In the genomic region with DNA sequence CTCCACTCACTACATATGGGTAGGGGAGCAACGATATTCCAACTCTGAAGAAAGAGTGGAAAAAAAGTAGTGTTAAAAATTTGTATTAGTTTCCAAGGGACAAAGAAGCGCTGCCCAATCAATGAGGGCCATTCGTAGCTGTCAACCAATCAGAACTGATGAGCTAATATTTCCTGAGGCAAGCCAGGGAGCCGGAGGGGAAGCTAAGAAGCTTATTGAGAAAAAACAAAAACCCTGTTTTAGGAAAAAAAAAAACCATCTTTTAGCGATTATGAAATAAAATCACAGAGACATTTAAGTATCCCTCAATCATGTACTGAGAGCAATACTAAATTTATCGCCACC, we compare ENCODE assay signal across 8 cellular contexts. TPM values are rescaled to one million over a fixed set of nuclear protein-coding genes. Genes with fewer than 3 reads are reported as not detected.
DNase-seq lines count a peak whose midpoint lies in the region; ATAC-seq, FAIRE-seq and TF ChIP-seq lines count a peak whose summit lies in the region.

No MANE protein-coding gene starts in this region.

- WGBS in K562 (ENCODE audit: insufficient coverage, low coverage, missing lambda C conversion rate): 19% methylated on average over 6 of the region's 6 CpGs

- peaks cover 16 to 32% of the 10 kb centered on the region in 2 experiments for H3K4me1 ChIP-seq in K562 (replicated peaks in 1 of 2; ENCODE audit: control insufficient read depth in 2 of 2, insufficient read depth in 2 of 2, low read length in 2 of 2)
- no peaks in the 10 kb centered on the region for H3K4me1 ChIP-seq in rectal smooth muscle tissue (ENCODE audit: control insufficient read depth, insufficient read depth, low read length)

- peak; percentile 41 for ATAC-seq in K562
- ATAC-seq in HG03039 (IDR thresholded peaks at IDR 0.05; ENCODE audit: unreplicated experiment): no peak
- ATAC-seq in HG02571 (IDR thresholded peaks at IDR 0.05; ENCODE audit: unreplicated experiment): no peak

- DNase-seq in GM03348 (ENCODE audit: low spot score) (peak; percentile 82), M059J (ENCODE audit: low read depth) (peak; percentile 90), RKO (ENCODE audit: low spot score) (peak; percentile 85), K562 (ENCODE audit: extremely low read depth in 1 of 4, low spot score in 3 of 4) (peak; percentile 71 to 84 (median 78)), hypothalamus (lab: John Stamatoyannopoulos, UW) (peak in 39 of 51 donors; percentile 6 to 76 (median 42))

- H3K27ac ChIP-seq in K562 (ENCODE audit: extremely low read depth, low read depth, low read length) (peak overlapping the region; percentile 96), rectal smooth muscle tissue (ENCODE audit: low read depth, low read length) (peak overlapping the region; percentile 99)

- H3K79me2 ChIP-seq in K562 (ENCODE audit: control insufficient read depth, insufficient read depth, low read length): peaks cover 48% of the 10 kb centered on the region

- peaks cover 7% of the 10 kb centered on the region for H3K9me3 ChIP-seq in K562 (replicated peaks; ENCODE audit: control insufficient read depth, insufficient read depth, low read depth, low read length)

- H3K4me3 ChIP-seq in K562: peak overlapping the region; percentile 49
- H3K4me3 ChIP-seq in rectal smooth muscle tissue (ENCODE audit: low read length): peak overlapping the region; percentile 83

- 0 out of 2 replicates have a peak overlapping the region, but pooled peaks have one; percentile 8 for H2AFZ ChIP-seq in K562 (ENCODE audit: low read depth, low read length)

- intact Hi-C loops in K562 (cut with micrococcal nuclease): loop anchor here (10.0 kb wide), 1 partner anchor 1247 kb away; the partner anchor contains the start of gene GMNN

- no peak for TF ChIP-seq POLR2A in K562 (conservative IDR thresholded peaks at IDR 0.05)

- H3K9ac ChIP-seq in K562 (ENCODE audit: insufficient read depth in 1 of 2, low read depth in 2 of 2, low read length in 2 of 2) (peak overlapping the region; percentile 91 to 98; a peak in 3 of 4 replicates), rectal smooth muscle tissue (ENCODE audit: low read length) (no peak overlapping the region)

- no peak for TF ChIP-seq EP300 in K562 (IDR thresholded peaks at IDR 0.05; ENCODE audit: low read length)

- H3K36me3 ChIP-seq in K562 (ENCODE audit: control insufficient read depth, insufficient read depth, low read length) (no peaks in the 10 kb centered on the region; the same call in 2 of the 3 replicates), rectal smooth muscle tissue (ENCODE audit: control insufficient read depth, insufficient read depth, low read length) (no peaks in the 10 kb centered on the region)

- H3K4me2 ChIP-seq in K562 (ENCODE audit: insufficient read depth, low read length): peak overlapping the region; percentile 96

- POLR2A ChIA-PET in K562 (lab: Yijun Ruan, JAX): interaction anchor here (0.7 to 12.4 kb wide), 28 partner anchors 10 to 1871 kb away, joined by 3 to 215 read pairs (median 4); partner anchors contain the start of genes HFE and TRIM38

- H3K9me1 ChIP-seq in K562 (ENCODE audit: control insufficient read depth, insufficient read depth, low read length): no peaks in the 10 kb centered on the region

- BruUV-seq in K562 (replicated peaks; lab: Mats Ljungman, UMichigan): no TSS peak

- CTCF ChIA-PET in K562 (lab: Yijun Ruan, JAX; ENCODE audit: low intra/inter-chr PET ratio): no interaction called here

- H3K27me3 ChIP-seq in K562 (ENCODE audit: control insufficient read depth in 2 of 2, insufficient read depth in 2 of 2, low read length in 2 of 2) (no peaks in the 10 kb centered on the region), rectal smooth muscle tissue (ENCODE audit: control insufficient read depth, insufficient read depth, low read length) (no peaks in the 10 kb centered on the region)

- no peak for TF ChIP-seq RAD21 in K562 (CRISPR knock-in tag; conservative IDR thresholded peaks at IDR 0.05 in 1 of 2, IDR thresholded peaks at IDR 0.05 in 1 of 2)

- H4K20me1 ChIP-seq in K562 (replicated peaks; ENCODE audit: control insufficient read depth, insufficient read depth, low read length): 0 out of 2 replicates have a peak, but pooled peaks cover 6% of the 10 kb centered on the region

- peak; percentile 86 for FAIRE-seq in K562 (lab: Jason Lieb, UNC)

- in situ Hi-C loops in K562 (cut with MboI): loop anchor here (5.0 kb wide), 1 partner anchor 80 kb away; a partner anchor contains a TSS

- no peak for TF ChIP-seq CTCF in K562 (IDR thresholded peaks at IDR 0.05 in 2 of 3, conservative IDR thresholded peaks at IDR 0.05 in 1 of 3; ENCODE audit: insufficient read depth in 2 of 3, low read depth in 1 of 3, low read length in 3 of 3)

TF ChIP-seq in K562, 482 proteins besides CTCF, POLR2A, EP300 and RAD21 (continues in another document):
- TF ChIP-seq ZNF253 (CRISPR knock-in tag; conservative IDR thresholded peaks at IDR 0.05) (no peak), FOXJ3 (CRISPR knock-in tag; IDR thresholded peaks at IDR 0.05) (no peak), ATF7 (IDR thresholded peaks at IDR 0.05) (peak; percentile 11; the same call in 1 of the 2 replicates)
- TF ChIP-seq, protein P1, sequence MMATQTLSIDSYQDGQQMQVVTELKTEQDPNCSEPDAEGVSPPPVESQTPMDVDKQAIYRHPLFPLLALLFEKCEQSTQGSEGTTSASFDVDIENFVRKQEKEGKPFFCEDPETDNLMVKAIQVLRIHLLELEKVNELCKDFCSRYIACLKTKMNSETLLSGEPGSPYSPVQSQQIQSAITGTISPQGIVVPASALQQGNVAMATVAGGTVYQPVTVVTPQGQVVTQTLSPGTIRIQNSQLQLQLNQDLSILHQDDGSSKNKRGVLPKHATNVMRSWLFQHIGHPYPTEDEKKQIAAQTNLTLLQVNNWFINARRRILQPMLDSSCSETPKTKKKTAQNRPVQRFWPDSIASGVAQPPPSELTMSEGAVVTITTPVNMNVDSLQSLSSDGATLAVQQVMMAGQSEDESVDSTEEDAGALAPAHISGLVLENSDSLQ (IDR thresholded peaks at IDR 0.05): peak; percentile 73
- TF ChIP-seq, protein P2, sequence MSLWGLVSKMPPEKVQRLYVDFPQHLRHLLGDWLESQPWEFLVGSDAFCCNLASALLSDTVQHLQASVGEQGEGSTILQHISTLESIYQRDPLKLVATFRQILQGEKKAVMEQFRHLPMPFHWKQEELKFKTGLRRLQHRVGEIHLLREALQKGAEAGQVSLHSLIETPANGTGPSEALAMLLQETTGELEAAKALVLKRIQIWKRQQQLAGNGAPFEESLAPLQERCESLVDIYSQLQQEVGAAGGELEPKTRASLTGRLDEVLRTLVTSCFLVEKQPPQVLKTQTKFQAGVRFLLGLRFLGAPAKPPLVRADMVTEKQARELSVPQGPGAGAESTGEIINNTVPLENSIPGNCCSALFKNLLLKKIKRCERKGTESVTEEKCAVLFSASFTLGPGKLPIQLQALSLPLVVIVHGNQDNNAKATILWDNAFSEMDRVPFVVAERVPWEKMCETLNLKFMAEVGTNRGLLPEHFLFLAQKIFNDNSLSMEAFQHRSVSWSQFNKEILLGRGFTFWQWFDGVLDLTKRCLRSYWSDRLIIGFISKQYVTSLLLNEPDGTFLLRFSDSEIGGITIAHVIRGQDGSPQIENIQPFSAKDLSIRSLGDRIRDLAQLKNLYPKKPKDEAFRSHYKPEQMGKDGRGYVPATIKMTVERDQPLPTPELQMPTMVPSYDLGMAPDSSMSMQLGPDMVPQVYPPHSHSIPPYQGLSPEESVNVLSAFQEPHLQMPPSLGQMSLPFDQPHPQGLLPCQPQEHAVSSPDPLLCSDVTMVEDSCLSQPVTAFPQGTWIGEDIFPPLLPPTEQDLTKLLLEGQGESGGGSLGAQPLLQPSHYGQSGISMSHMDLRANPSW (CRISPR knock-in tag; IDR thresholded peaks at IDR 0.05): no peak

RNA-seq across cellular contexts. Expression of gene TRIM38, which starts 59.5 kb away (rescaled TPM):
- total RNA-seq in M059J (2014; rRNA removed; shearing (Covaris generic)): 9.6 and 13.9 TPM in 2 replicates
- 7.8 and 13.4 TPM in 2 replicates for total RNA-seq in K562 (2011; cell fraction: chromatin; rRNA removed; ENCODE audit: low replicate concordance)
- total RNA-seq in K562 (2011; cell fraction: nucleolus; rRNA removed): 4.8 and 5.9 TPM in 2 replicates
- 8.2 and 15.0 TPM in 2 replicates for total RNA-seq in K562 (2011; cell fraction: nucleoplasm; rRNA removed)
- total RNA-seq in K562 (2014; rRNA removed): 4.4 and 4.8 TPM in 2 replicates
- 6.5 and 7.3 TPM in 2 replicates for total RNA-seq in K562 (2014; rRNA removed; fragmentation: Illumina TruSeq; extraction: Trizol)
- total RNA-seq in K562 (2015; rRNA removed; fragmentation: Illumina TruSeq; extraction: Trizol): 6.1 and 6.7 TPM in 2 replicates
- total RNA-seq in K562 (2021): 5.3 and 6.3 TPM in 2 replicates
- 4.8 and 6.7 TPM in 2 replicates for polyA plus RNA-seq in K562 (2011; rRNA removed)
- polyA plus RNA-seq in K562 (2011; cell fraction: cytosol; rRNA removed): 2.0 and 2.8 TPM in 2 replicates
- polyA plus RNA-seq in K562 (2011; cell fraction: nucleus; rRNA removed): 6.6 and 8.0 TPM in 2 replicates
- 3.9 and 8.4 TPM in 2 replicates for polyA plus RNA-seq in K562 (2012)
- polyA plus RNA-seq in K562 (2014; fragmentation: Illumina TruSeq; extraction: Trizol): 5.9 and 6.6 TPM in 2 replicates
- 1 to 10 TPM; 1.7 to 2.3 TPM for polyA plus RNA-seq in K562 (2014; fragmentation: Nextera tagmentation; extraction: Ambion mirVana)
- 5.2 and 5.7 TPM in 2 replicates for polyA plus RNA-seq in K562 (2014; rRNA removed)
- 7.4 and 7.6 TPM in 2 replicates for polyA minus RNA-seq in K562 (2011; rRNA and poly(A)+ RNA removed)
- 2.9 and 3.2 TPM in 2 replicates for polyA minus RNA-seq in K562 (2011; cell fraction: cytosol; rRNA and poly(A)+ RNA removed)
- 5.3 and 6.3 TPM in 2 replicates for polyA minus RNA-seq in K562 (2011; cell fraction: nucleus; rRNA and poly(A)+ RNA removed)
